ENCODE assay signal across 1 cellular context in genomic region chr2:68387408-68388350, GRCh38.
TF ChIP-seq lines count a peak whose summit lies in the region.

No MANE protein-coding gene starts in this region.

TF ChIP-seq in SK-N-SH, 30 proteins besides CTCF, POLR2A, EP300 and RAD21 (continued from another document):
- no peak for TF ChIP-seq REST (IDR thresholded peaks at IDR 0.05; ENCODE audit: low read depth, low read length)
- no peak for TF ChIP-seq USF1 (IDR thresholded peaks at IDR 0.05; ENCODE audit: borderline replicate concordance, low read depth)
- TF ChIP-seq TCF12 (IDR thresholded peaks at IDR 0.05), result no peak
- no peak for TF ChIP-seq RXRA (IDR thresholded peaks at IDR 0.05; ENCODE audit: borderline replicate concordance, low read depth)
TF ChIP-seq in SK-N-SH: peak in this region for 0.
